17 cellular contexts compared by ENCODE assay signal in the genomic region with DNA sequence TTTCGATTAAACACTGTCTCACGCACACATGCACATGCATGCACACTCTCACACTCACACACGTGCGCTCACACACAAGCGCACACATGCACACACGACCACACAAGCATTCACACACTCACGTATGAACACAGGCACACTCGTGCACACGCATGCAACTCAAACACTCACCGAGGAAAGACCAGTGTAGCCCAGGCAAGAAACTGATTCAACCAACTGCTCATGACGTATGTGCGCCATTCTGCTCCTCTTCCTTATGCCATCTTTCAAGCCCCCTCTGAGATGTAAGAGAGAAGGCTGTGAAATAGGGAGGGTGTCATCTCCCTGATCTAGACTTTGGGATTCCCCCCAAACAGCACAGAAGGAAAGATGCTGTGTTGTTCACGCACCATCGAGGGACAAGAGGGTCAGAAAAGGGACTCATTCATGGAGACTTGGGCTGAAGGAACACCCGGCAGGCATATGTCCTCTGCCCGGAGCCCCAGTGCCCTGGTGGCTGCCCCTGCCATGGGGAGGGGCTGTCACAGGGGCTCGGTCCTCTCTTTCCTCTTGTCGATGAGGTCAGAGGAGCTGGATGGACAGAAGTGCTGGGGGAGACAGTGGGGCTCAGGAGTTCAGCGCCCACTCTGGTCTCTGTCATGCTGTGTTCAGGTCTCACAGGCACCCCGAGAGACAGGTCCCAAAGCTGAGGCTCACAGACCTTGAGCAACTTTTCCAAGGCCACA.
"Had no signal": no experiment of that assay in that cellular context is flagged by ENCODE, and none has a peak within 500 bp of the region (broad histone marks: within the 10 kb centered on the region; RNA-seq: fewer than 3 reads in every experiment).

No MANE protein-coding gene starts in this region.

- H3K27ac Mint-ChIP-seq: effector memory CD8-positive, alpha-beta T cell; nephron progenitor cell; stimulated activated memory B cell treated with anti-CD40 and anti-IgM and Interleukin-4, amounts not matched to agents 10 μg/mL and 1 μg/mL and 100 μg/mL, for 72 hours; stimulated activated naive CD8-positive, alpha-beta T cell treated with anti-CD3 and anti-CD28 coated beads, Interleukin-15, Interleukin-2, amounts not matched to agents 100 ng/mL and 50 ng/mL, for 24 hours had no signal

- H3K36me3 Mint-ChIP-seq: immature natural killer cell; stimulated activated memory B cell treated with anti-CD40 and anti-IgM and Interleukin-4, amounts not matched to agents 10 μg/mL and 1 μg/mL and 100 μg/mL, for 72 hours had no signal

- H3K4me1 Mint-ChIP-seq: immature natural killer cell; naive B cell; stimulated activated memory B cell treated with anti-CD40 and anti-IgM and Interleukin-4, amounts not matched to agents 10 μg/mL and 1 μg/mL and 100 μg/mL, for 72 hours had no signal

- ATAC-seq: effector memory CD8-positive, alpha-beta T cell; foreskin keratinocyte; left colon; left ventricle myocardium superior had no signal

- H3K4me3 Mint-ChIP-seq: effector memory CD8-positive, alpha-beta T cell; immature natural killer cell; naive B cell; nephron progenitor cell; stimulated activated memory B cell treated with anti-CD40 and anti-IgM and Interleukin-4, amounts not matched to agents 10 μg/mL and 1 μg/mL and 100 μg/mL, for 72 hours; stimulated activated naive CD8-positive, alpha-beta T cell treated with anti-CD3 and anti-CD28 coated beads, Interleukin-15, Interleukin-2, amounts not matched to agents 100 ng/mL and 50 ng/mL, for 24 hours had no signal

- DNase-seq: caudate nucleus; cortex of kidney; dorsolateral prefrontal cortex; effector memory CD8-positive, alpha-beta T cell; foreskin keratinocyte; immature natural killer cell; left colon; left ventricle myocardium superior; mesendoderm; naive B cell; nephron progenitor cell; posterior cingulate gyrus; stimulated activated CD4-positive, alpha-beta T cell treated with anti-CD3 and anti-CD28 coated beads, Interleukin-4, amount 100 ng/mL, for 1 hour; stimulated activated CD8-positive, alpha-beta memory T cell treated with anti-CD3 and anti-CD28 coated beads, Interleukin-4, amount 100 ng/mL, for 48 hours; testis had no signal
